ENCODE assay signal across 8 cellular contexts in genomic region chr14:69767369-69767999, GRCh38. TPM values are rescaled to one million over a fixed set of nuclear protein-coding genes. Genes with fewer than 3 reads are reported as not detected.
DNase-seq lines count a peak whose midpoint lies in the region; ATAC-seq and TF ChIP-seq lines count a peak whose summit lies in the region.

No MANE protein-coding gene starts in this region.

- ATAC-seq in HG02763 (IDR thresholded peaks at IDR 0.05; ENCODE audit: unreplicated experiment) = peak; percentile 71
- ATAC-seq in heart left ventricle = peak; percentile 82 to 92 (median 90)

- H2AFZ ChIP-seq in trophoblast cell (ENCODE audit: insufficient read depth, low read length, poor library complexity) = peak overlapping the region; percentile 71

- TF ChIP-seq POLR2A in GM10847 (IDR thresholded peaks at IDR 0.05; ENCODE audit: extremely low read depth, insufficient read length) = peak; percentile 70
- TF ChIP-seq POLR2A in heart left ventricle (IDR thresholded peaks at IDR 0.05) = no peak
- peak; percentile 10 to 97 for TF ChIP-seq POLR2A in tibial nerve (IDR thresholded peaks at IDR 0.05)

- peak; percentile 80 to 87 for TF ChIP-seq EP300 in tibial nerve (IDR thresholded peaks at IDR 0.05)

- H3K9me3 ChIP-seq in adipocyte (ENCODE audit: control insufficient read depth, low read length) = no peaks in the 10 kb centered on the region
- no peaks in the 10 kb centered on the region for H3K9me3 ChIP-seq in heart left ventricle
- H3K9me3 ChIP-seq in trophoblast cell (ENCODE audit: insufficient read depth, low read depth, low read length) = no peaks in the 10 kb centered on the region
- no peaks in the 10 kb centered on the region for H3K9me3 ChIP-seq in tibial nerve

- H3K23ac ChIP-seq in trophoblast cell (ENCODE audit: low read length) = no peak overlapping the region

- H3K9ac ChIP-seq in adipocyte (ENCODE audit: low read length) (peak overlapping the region; percentile 97), trophoblast cell (ENCODE audit: low read length) (peak overlapping the region; percentile 100)

- no peak for TF ChIP-seq CTCF in heart left ventricle (IDR thresholded peaks at IDR 0.05)
- peak in 2 of 5 experiments; percentile 26 to 30 for TF ChIP-seq CTCF in tibial nerve (IDR thresholded peaks at IDR 0.05)

- H3K36me3 ChIP-seq in adipocyte (ENCODE audit: control insufficient read depth, insufficient read depth, low read length, severe bottlenecking) (peaks cover 47% of the 10 kb centered on the region), heart left ventricle (peaks cover 2 to 46% (median 46%) of the 10 kb centered on the region in 9 donors), trophoblast cell (ENCODE audit: control insufficient read depth in 1 of 2, insufficient read depth in 2 of 2, low read length in 2 of 2) (peaks cover 18 to 31% of the 10 kb centered on the region in 2 experiments), tibial nerve (peaks cover 3 to 45% (median 34%) of the 10 kb centered on the region in 3 donors)

- H3K4me2 ChIP-seq in trophoblast cell (ENCODE audit: low read length) = peak overlapping the region; percentile 73

- H2AK5ac ChIP-seq in trophoblast cell (ENCODE audit: low read length) = peak overlapping the region; percentile 85

- H4K12ac ChIP-seq in trophoblast cell (ENCODE audit: low read depth, low read length) = peak overlapping the region; percentile 91

- WGBS in heart left ventricle, 4 donors = 0 to 1% (median 0%) methylated on average over 24 to 54 of the region's 54 CpGs
- no CpG with 5 or more reads among the region's 54 CpGs for WGBS in trophoblast cell (ENCODE audit: extremely low coverage, insufficient coverage, insufficient read length)
- 0% methylated on average over 23 to 33 of the region's 54 CpGs for WGBS in tibial nerve, 2 donors

- peak overlapping the region; percentile 67 for H2BK120ac ChIP-seq in trophoblast cell (ENCODE audit: insufficient read depth, low read length, poor library complexity)

- peak overlapping the region; percentile 98 for H4K8ac ChIP-seq in trophoblast cell (ENCODE audit: low read depth, low read length)

- H4K91ac ChIP-seq in trophoblast cell (ENCODE audit: low read depth, low read length) = peak overlapping the region; percentile 97

- H3K4me3 ChIP-seq in adipocyte (ENCODE audit: low read length) (peak overlapping the region; percentile 94), heart left ventricle (peak overlapping the region; percentile 85 to 99 (median 96)), trophoblast cell (ENCODE audit: low read depth, low read length) (peak overlapping the region; percentile 95), tibial nerve (peak overlapping the region; percentile 72 to 96 (median 88))

- H3K27ac ChIP-seq in heart left ventricle = peak overlapping the region; percentile 98 to 100 (median 100)
- peak overlapping the region; percentile 88 for H3K27ac ChIP-seq in trophoblast cell (ENCODE audit: low read depth, low read length)
- peak overlapping the region; percentile 99 to 100 (median 100) for H3K27ac ChIP-seq in tibial nerve

- H3K79me2 ChIP-seq in trophoblast cell (ENCODE audit: control insufficient read depth, insufficient read depth, low read length, poor library complexity) = peaks cover 9% of the 10 kb centered on the region

- no peaks in the 10 kb centered on the region for H3K27me3 ChIP-seq in adipocyte (replicated peaks; ENCODE audit: control insufficient read depth, insufficient read depth, low read length)
- H3K27me3 ChIP-seq in heart left ventricle = no peaks in the 10 kb centered on the region
- no peaks in the 10 kb centered on the region for H3K27me3 ChIP-seq in trophoblast cell (ENCODE audit: insufficient read depth, low read length)
- H3K27me3 ChIP-seq in tibial nerve = no peaks in the 10 kb centered on the region

- intact Hi-C loops in heart left ventricle (cut with DNase I) = loop anchor here in 2 of 10 donors (2.0 kb wide), 2 partner anchors 41 to 157 kb away; partner anchors contain the start of gene SUSD6 (in 1 of the 2)

- peaks cover 12% of the 10 kb centered on the region for H3K79me1 ChIP-seq in trophoblast cell (ENCODE audit: low read length)

- H2BK5ac ChIP-seq in trophoblast cell (ENCODE audit: low read depth, low read length, poor library complexity) = peak overlapping the region; percentile 82

- peak; percentile 97 to 98 (median 97) for DNase-seq in NCI-H1417 (lab: John Stamatoyannopoulos, UW)
- DNase-seq in SW 1271 (lab: John Stamatoyannopoulos, UW) = peak; percentile 48 to 77
- peak; percentile 96 for DNase-seq in adipocyte (ENCODE audit: low read depth)
- peak; percentile 93 to 96 (median 94) for DNase-seq in heart left ventricle
- DNase-seq in trophoblast cell = peak; percentile 93
- peak; percentile 75 to 80 for DNase-seq in tibial nerve (ENCODE audit: low spot score in 2 of 2)

- H3K4me1 ChIP-seq in adipocyte (ENCODE audit: control insufficient read depth, insufficient read depth, low read length) = peaks cover 31% of the 10 kb centered on the region
- H3K4me1 ChIP-seq in heart left ventricle = peaks cover 0 to 51% (median 37%) of the 10 kb centered on the region in 12 donors
- peaks cover 0 to 10% of the 10 kb centered on the region in 2 experiments for H3K4me1 ChIP-seq in trophoblast cell (ENCODE audit: control insufficient read depth in 1 of 2, insufficient read depth in 2 of 2, low read length in 2 of 2)
- peaks cover 6 to 51% (median 30%) of the 10 kb centered on the region in 4 donors for H3K4me1 ChIP-seq in tibial nerve

- peak overlapping the region; percentile 90 for H3K18ac ChIP-seq in trophoblast cell (ENCODE audit: low read length)

- H3K14ac ChIP-seq in trophoblast cell (ENCODE audit: low read length) = peak overlapping the region; percentile 95

- peak overlapping the region; percentile 97 for H3K4ac ChIP-seq in trophoblast cell (ENCODE audit: low read depth, low read length)

- H2BK12ac ChIP-seq in trophoblast cell (ENCODE audit: low read length) = no peak overlapping the region

RNA-seq across cellular contexts. Expression of gene SRSF5, which starts 0.5 kb away (rescaled TPM):
- 100 to 1,000 TPM in 7 of 9 donors, 10 to 100 TPM in 2; 63.8 to 197 (median 176) TPM for total RNA-seq in heart left ventricle
- 100 to 1,000 TPM; 157 to 186 TPM for polyA plus RNA-seq in heart left ventricle
- 200 TPM in 2 replicates for polyA plus RNA-seq in trophoblast cell (2013)
- total RNA-seq in tibial nerve = 100 to 1,000 TPM; 308 to 470 (median 361) TPM

RNA-seq across cellular contexts. Expression of gene SLC10A1, which starts 29.6 kb away (rescaled TPM):
- total RNA-seq in heart left ventricle (not detected), tibial nerve (not detected)
- not detected for polyA plus RNA-seq in heart left ventricle
- polyA plus RNA-seq in trophoblast cell (2013) = 0.07 TPM in 2 replicates

Comparison
In these comparisons a context has a peak if more than half of its experiments do, and no peak if none do; other contexts are left out.
1. Peak in every context shown above with its lines: DNase-seq, ATAC-seq, H3K4me3 ChIP-seq and H3K27ac ChIP-seq.
2. POLR2A ChIP-seq: peak in GM10847 (single experiment) and tibial nerve (2 of 2); none in heart left ventricle (0 of 2).